23 cellular contexts compared by ENCODE assay signal in the genomic region with DNA sequence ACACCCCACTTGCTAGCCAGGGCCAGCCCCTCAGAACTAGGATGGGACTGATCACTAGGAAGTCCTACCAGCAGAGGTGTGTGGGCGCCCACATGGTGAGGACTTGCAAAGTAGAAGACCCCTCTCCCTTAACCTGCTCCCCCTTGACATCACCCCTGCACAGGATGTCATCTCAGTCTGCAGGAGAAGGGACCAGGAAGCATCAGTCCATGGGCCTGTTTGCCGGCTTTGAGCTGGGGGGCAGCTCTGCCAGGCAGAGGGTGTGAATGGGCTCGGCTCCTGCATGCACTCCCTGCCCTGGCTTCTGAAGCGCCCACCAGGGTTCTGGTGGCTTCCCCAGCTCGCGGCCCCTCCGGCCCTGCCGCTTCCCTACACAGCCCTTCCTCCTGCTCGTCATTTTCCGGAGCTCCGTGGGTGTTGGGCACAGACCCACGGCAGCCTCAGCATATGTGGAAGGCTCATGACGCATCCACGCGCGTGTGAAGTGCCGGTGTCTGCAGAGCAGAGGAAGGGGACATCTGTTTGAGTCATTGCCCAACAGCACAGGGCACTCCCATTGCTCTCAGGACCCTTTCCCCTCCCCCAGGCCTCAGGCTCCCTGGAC. TPM values are rescaled to one million over a fixed set of nuclear protein-coding genes. Genes with fewer than 3 reads are reported as not detected.
"Had no signal": no experiment of that assay in that cellular context is flagged by ENCODE, and none has a peak within 500 bp of the region (broad histone marks: within the 10 kb centered on the region; RNA-seq: fewer than 3 reads in every experiment).

No MANE protein-coding gene starts in this region.

- H3K27ac ChIP-seq: brain microvascular endothelial cell, lower lobe of right lung, parathyroid adenoma, thyroid gland, VCaP had no signal

- H3K79me2 ChIP-seq: parathyroid adenoma had no signal

- H3K36me3 ChIP-seq: brain microvascular endothelial cell, lower lobe of right lung, thyroid gland had no signal

- H3K36me3 Mint-ChIP-seq: activated naive CD8-positive, alpha-beta T cell had no signal

- DNase-seq: activated CD4-positive, alpha-beta memory T cell treated with anti-CD3 and anti-CD28 coated beads for 36 hours; activated CD4-positive, alpha-beta T cell treated with anti-CD3 and anti-CD28 coated beads for 1 hour; activated effector memory CD4-positive, alpha-beta T cell treated with Interleukin-2 at 50 U/mL for 16 hours; activated T-cell treated with anti-CD3 and anti-CD28 coated beads, Interleukin-2, amount 50 U/mL, for 24 hours; brain microvascular endothelial cell; cerebellar nuclear complex; glutamatergic neuron; immature natural killer cell; lower lobe of right lung; midbrain; stimulated activated CD4-positive, alpha-beta T cell treated with anti-CD3 and anti-CD28 coated beads, Interleukin-15, amount 100 ng/mL, for 24 hours; stimulated activated CD4-positive, alpha-beta T cell treated with anti-CD3 and anti-CD28 coated beads, Interleukin-4, amount 100 ng/mL, for 1 hour; stimulated activated naive B cell treated with anti-CD40 and anti-IgM and Interleukin-4, amounts not matched to agents 10 μg/mL and 1 μg/mL and 100 μg/mL, for 72 hours; T-helper 1 cell; T1000; thyroid gland had no signal

- H3K9me3 ChIP-seq: lower lobe of right lung, thyroid gland had no signal

- H3K27ac Mint-ChIP-seq: activated naive CD8-positive, alpha-beta T cell; activated T-cell treated with anti-CD3 and anti-CD28 coated beads, Interleukin-2, amount 50 U/mL, for 24 hours; stimulated activated naive B cell treated with anti-CD40 and anti-IgM and Interleukin-4, amounts not matched to agents 10 μg/mL and 1 μg/mL and 100 μg/mL, for 72 hours had no signal

- H3K9ac ChIP-seq: parathyroid adenoma had no signal

- H2AFZ ChIP-seq: parathyroid adenoma had no signal

- H3K9me3 Mint-ChIP-seq: activated CD4-positive, alpha-beta memory T cell treated with anti-CD3 and anti-CD28 coated beads for 36 hours; activated T-cell treated with anti-CD3 and anti-CD28 coated beads, Interleukin-2, amount 50 U/mL, for 24 hours; immature natural killer cell; neural crest cell; stimulated activated naive B cell treated with anti-CD40 and anti-IgM and Interleukin-4, amounts not matched to agents 10 μg/mL and 1 μg/mL and 100 μg/mL, for 72 hours had no signal

- ATAC-seq: esophagus mucosa; lower lobe of right lung; SK-N-SH treated with all-trans-retinoic acid at 6 μM for 48 hours; stimulated activated naive B cell treated with anti-CD40 and anti-IgM and Interleukin-4, amounts not matched to agents 10 μg/mL and 1 μg/mL and 100 μg/mL, for 72 hours had no signal

- H3K4me3 Mint-ChIP-seq: activated CD4-positive, alpha-beta memory T cell treated with anti-CD3 and anti-CD28 coated beads for 36 hours; activated T-cell treated with anti-CD3 and anti-CD28 coated beads, Interleukin-2, amount 50 U/mL, for 24 hours; stimulated activated naive B cell treated with anti-CD40 and anti-IgM and Interleukin-4, amounts not matched to agents 10 μg/mL and 1 μg/mL and 100 μg/mL, for 72 hours had no signal

- H3K4me1 ChIP-seq: parathyroid adenoma had no signal

- H3K27me3 ChIP-seq: thyroid gland had no signal

- H3K4me3 ChIP-seq: lower lobe of right lung, skin epidermis, thyroid gland had no signal

RNA-seq across cellular contexts. Expression of a gene that starts 9.5 kb away (rescaled TPM):
- total RNA-seq: activated CD4-positive, alpha-beta memory T cell treated with anti-CD3 and anti-CD28 coated beads for 36 hours had no signal
